Comparison of ENCODE assay signal across 19 cellular contexts in the genomic region with DNA sequence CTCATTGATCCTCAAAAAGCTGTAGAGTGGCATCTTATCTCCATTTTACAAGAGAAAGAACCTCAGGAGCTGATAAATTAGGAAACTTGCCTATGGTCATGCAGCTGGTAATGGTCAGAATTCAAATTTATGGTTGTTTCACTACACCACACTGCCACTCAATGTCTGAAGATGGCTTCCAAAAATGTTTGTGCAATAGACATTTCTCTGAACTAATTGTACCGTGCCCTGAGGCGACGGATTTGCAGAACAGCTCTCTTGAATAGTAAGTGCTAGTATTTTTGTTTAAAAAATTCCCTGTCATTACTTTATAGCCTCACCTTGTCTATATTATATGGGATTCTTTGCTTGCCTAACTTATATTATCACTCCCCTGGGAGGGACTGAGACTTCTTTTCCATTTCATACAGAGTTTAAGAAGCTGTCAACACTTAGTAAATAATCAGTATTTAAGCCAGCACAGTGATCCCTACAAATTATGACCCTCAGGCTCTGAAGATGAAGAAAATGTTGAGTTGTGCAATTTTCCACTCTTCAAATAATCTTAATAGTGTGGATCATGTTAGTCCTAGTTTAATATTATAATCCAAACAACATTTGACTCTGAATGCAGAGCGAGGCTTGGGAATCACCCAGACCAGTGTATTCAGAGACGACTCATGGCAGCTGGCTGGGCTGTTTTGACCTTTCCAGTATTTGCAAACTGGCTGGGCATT.
DNase-seq lines count a peak whose midpoint lies in the region; ATAC-seq, FAIRE-seq and TF ChIP-seq lines count a peak whose summit lies in the region.
"Had no signal": no experiment of that assay in that cellular context is flagged by ENCODE, and none has a peak within 500 bp of the region (broad histone marks: within the 10 kb centered on the region; RNA-seq: fewer than 3 reads in every experiment).

No MANE protein-coding gene starts in this region.

- ATAC-seq in left cardiac atrium (peak; percentile 16 to 41), Right ventricle myocardium superior (ENCODE audit: poor library complexity) (no peak)
- ATAC-seq in activated T-cell treated with anti-CD3 and anti-CD28 coated beads, Interleukin-2, amount 50 U/mL, for 72 hours (replicated peaks in 1 of 2), result no peak

- peak overlapping the region; percentile 56 for H3K27ac ChIP-seq in vagina
- H3K27ac ChIP-seq: left ventricle myocardium inferior, Peyer's patch had no signal

- intact Hi-C loops in left cardiac atrium (cut with DNase I), result no loop called here
- intact Hi-C loops in Right ventricle myocardium superior (cut with DNase I), result no loop called here
- intact Hi-C loops in vagina (cut with DNase I), result no loop called here

- H3K4me1 ChIP-seq in adipocyte (ENCODE audit: control insufficient read depth, insufficient read depth, low read length), result peaks cover 28% of the 10 kb centered on the region
- peaks cover 44% of the 10 kb centered on the region for H3K4me1 ChIP-seq in vagina
- H3K4me1 ChIP-seq: Caco-2, left ventricle myocardium inferior, Peyer's patch had no signal

- no peak overlapping the region for H3K9ac ChIP-seq in adipocyte (ENCODE audit: low read length)

- TF ChIP-seq POLR2A in vagina (IDR thresholded peaks at IDR 0.05), result no peak

- DNase-seq in left cardiac atrium (no peak), Right ventricle myocardium superior (no peak), adipocyte (ENCODE audit: low read depth) (peak; percentile 54), vagina (ENCODE audit: extremely low spot score in 2 of 2) (no peak), UCSD-AML1 (lab: John Stamatoyannopoulos, UW; ENCODE audit: unreplicated experiment) (no peak), NCI-H1930 (lab: John Stamatoyannopoulos, UW) (no peak)
- DNase-seq in activated T-cell treated with anti-CD3 and anti-CD28 coated beads, Interleukin-2, amount 50 U/mL, for 72 hours, result no peak
- DNase-seq: activated naive CD8-positive, alpha-beta T cell treated with anti-CD3 and anti-CD28 coated beads for 36 hours; Caco-2; left ventricle myocardium inferior; NCI-H2029 treated with DMSO at 0.1 percent for 48 hours; NCI-H526 treated with DMSO at 0.1 percent for 48 hours; Peyer's patch; stimulated activated CD4-positive, alpha-beta T cell treated with anti-CD3 and anti-CD28 coated beads, Interleukin-1b, Interleukin-23, amount 100 ng/mL, for 48 hours had no signal

- H3K27ac Mint-ChIP-seq in activated T-cell treated with anti-CD3 and anti-CD28 coated beads, Interleukin-2, amount 50 U/mL, for 72 hours, result no peak overlapping the region
- H3K27ac Mint-ChIP-seq: activated naive CD8-positive, alpha-beta T cell treated with anti-CD3 and anti-CD28 coated beads for 36 hours; T-helper 1 cell treated with Interleukin-12 subunit alpha and Interleukin-12 subunit beta and Interleukin-4 antibody, amounts not matched to agents 30 μg/mL and 1 μg/mL, for 36 hours had no signal

- H3K27me3 Mint-ChIP-seq in activated T-cell treated with anti-CD3 and anti-CD28 coated beads, Interleukin-2, amount 50 U/mL, for 72 hours (ENCODE audit: low read depth), result no peaks in the 10 kb centered on the region
- H3K27me3 Mint-ChIP-seq: activated naive CD8-positive, alpha-beta T cell treated with anti-CD3 and anti-CD28 coated beads for 36 hours; central memory CD8-positive, alpha-beta T cell had no signal

- TF ChIP-seq CTCF in vagina (IDR thresholded peaks at IDR 0.05), result no peak

- H3K36me3 ChIP-seq in adipocyte (ENCODE audit: control insufficient read depth, insufficient read depth, low read length, severe bottlenecking), result no peaks in the 10 kb centered on the region
- H3K36me3 ChIP-seq in vagina, result no peaks in the 10 kb centered on the region
- H3K36me3 ChIP-seq: left ventricle myocardium inferior, Peyer's patch had no signal

- H3K36me3 Mint-ChIP-seq in activated T-cell treated with anti-CD3 and anti-CD28 coated beads, Interleukin-2, amount 50 U/mL, for 72 hours (ENCODE audit: insufficient read depth in 2 of 2), result no peaks in the 10 kb centered on the region
- H3K36me3 Mint-ChIP-seq: activated naive CD8-positive, alpha-beta T cell treated with anti-CD3 and anti-CD28 coated beads for 36 hours had no signal

- H3K27me3 ChIP-seq in adipocyte (replicated peaks; ENCODE audit: control insufficient read depth, insufficient read depth, low read length) (no peaks in the 10 kb centered on the region), vagina (no peaks in the 10 kb centered on the region)
- H3K27me3 ChIP-seq: Peyer's patch had no signal

- H3K9me3 ChIP-seq in adipocyte (ENCODE audit: control insufficient read depth, low read length), result no peaks in the 10 kb centered on the region
- no peaks in the 10 kb centered on the region for H3K9me3 ChIP-seq in vagina
- H3K9me3 ChIP-seq: Caco-2, left ventricle myocardium inferior, Peyer's patch had no signal

- FAIRE-seq in islet of Langerhans (lab: Jason Lieb, UNC), result peak; percentile 55
- FAIRE-seq: A204.1, endometrium had no signal

- H3K4me1 Mint-ChIP-seq in activated T-cell treated with anti-CD3 and anti-CD28 coated beads, Interleukin-2, amount 50 U/mL, for 72 hours (ENCODE audit: low read depth), result no peaks in the 10 kb centered on the region
- H3K4me1 Mint-ChIP-seq: central memory CD8-positive, alpha-beta T cell had no signal

- no peaks in the 10 kb centered on the region for H3K9me3 Mint-ChIP-seq in activated T-cell treated with anti-CD3 and anti-CD28 coated beads, Interleukin-2, amount 50 U/mL, for 72 hours
- H3K9me3 Mint-ChIP-seq: activated naive CD8-positive, alpha-beta T cell treated with anti-CD3 and anti-CD28 coated beads for 36 hours; central memory CD8-positive, alpha-beta T cell; T-helper 1 cell treated with Interleukin-12 subunit alpha and Interleukin-12 subunit beta and Interleukin-4 antibody, amounts not matched to agents 30 μg/mL and 1 μg/mL, for 36 hours had no signal

- H3K4me3 Mint-ChIP-seq in activated T-cell treated with anti-CD3 and anti-CD28 coated beads, Interleukin-2, amount 50 U/mL, for 72 hours, result no peak overlapping the region
- H3K4me3 Mint-ChIP-seq: activated naive CD8-positive, alpha-beta T cell treated with anti-CD3 and anti-CD28 coated beads for 36 hours; central memory CD8-positive, alpha-beta T cell; T-helper 1 cell treated with Interleukin-12 subunit alpha and Interleukin-12 subunit beta and Interleukin-4 antibody, amounts not matched to agents 30 μg/mL and 1 μg/mL, for 36 hours had no signal

- H3K4me3 ChIP-seq in adipocyte (ENCODE audit: low read length), result peak overlapping the region; percentile 27
- H3K4me3 ChIP-seq in vagina, result no peak overlapping the region
- H3K4me3 ChIP-seq: left ventricle myocardium inferior, Peyer's patch had no signal

Comparison
In these comparisons a context has a peak if more than half of its experiments do, and no peak if none do; other contexts are left out.
1. ATAC-seq: peak in left cardiac atrium (2 of 2); none in Right ventricle myocardium superior (single experiment) and activated T-cell treated with anti-CD3 and anti-CD28 coated beads, Interleukin-2, amount 50 U/mL, for 72 hours (0 of 2).